Comparison of ENCODE assay signal across 31 cellular contexts in the genomic region with DNA sequence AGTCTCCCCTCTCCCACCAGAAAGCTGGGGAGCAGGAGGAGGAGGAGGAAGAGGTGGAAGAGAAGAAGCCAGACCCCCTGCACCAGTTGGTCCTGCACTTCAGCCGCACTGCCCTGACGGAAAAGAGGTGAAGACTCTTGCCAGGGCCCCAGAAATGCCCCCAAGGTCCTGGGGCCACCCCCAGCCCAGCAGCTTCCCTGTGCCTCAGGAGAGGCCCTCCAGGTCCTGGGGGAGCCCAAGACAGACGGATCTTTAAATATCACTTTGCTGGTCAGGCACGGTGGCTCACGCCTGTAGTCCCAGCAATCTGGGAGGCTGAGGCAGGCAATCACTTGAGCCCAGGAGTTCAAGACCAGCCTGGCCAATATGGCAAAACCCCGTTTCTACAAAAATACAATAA.
"Had no signal": no experiment of that assay in that cellular context is flagged by ENCODE, and none has a peak within 500 bp of the region (broad histone marks: within the 10 kb centered on the region; RNA-seq: fewer than 3 reads in every experiment).

No MANE protein-coding gene starts in this region.

- H3K4me3 ChIP-seq: dorsolateral prefrontal cortex, esophagus muscularis mucosa, gastroesophageal sphincter, heart left ventricle, hepatocyte, left lung, mucosa of descending colon, pancreas, skin epidermis, tibial artery had no signal

- H3K9me3 ChIP-seq: esophagus muscularis mucosa, gastroesophageal sphincter, heart left ventricle, left lung, mucosa of descending colon, neutrophil, pancreas, spleen, testis, tibial artery had no signal

- H3K27ac Mint-ChIP-seq: mesothelial cell of epicardium; natural killer cell treated with Interleukin-12 subunit alpha and Interleukin-12 subunit beta and Interleukin-15 and Interleukin-18, amount 100 ng/mL, for 72 hours; progenitor cell of endocrine pancreas; stimulated activated memory B cell treated with anti-CD40 and anti-IgM and Interleukin-4, amounts not matched to agents 10 μg/mL and 1 μg/mL and 100 μg/mL, for 72 hours; type B pancreatic cell had no signal

- H3K4me3 Mint-ChIP-seq: mesothelial cell of epicardium; natural killer cell treated with Interleukin-12 subunit alpha and Interleukin-12 subunit beta and Interleukin-15 and Interleukin-18, amount 100 ng/mL, for 72 hours; stimulated activated memory B cell treated with anti-CD40 and anti-IgM and Interleukin-4, amounts not matched to agents 10 μg/mL and 1 μg/mL and 100 μg/mL, for 72 hours; type B pancreatic cell had no signal

- H3K36me3 ChIP-seq: esophagus muscularis mucosa, gastroesophageal sphincter, heart left ventricle, left lung, neutrophil, pancreas, spleen, tibial artery had no signal

- ATAC-seq: foreskin keratinocyte; gastroesophageal sphincter; left cardiac atrium; left lung; mucosa of descending colon; natural killer cell treated with Interleukin-12 subunit alpha and Interleukin-12 subunit beta and Interleukin-15 and Interleukin-18, amount 100 ng/mL, for 72 hours; pancreas; right cardiac atrium; stimulated activated memory B cell treated with anti-CD40 and anti-IgM and Interleukin-4, amounts not matched to agents 10 μg/mL and 1 μg/mL and 100 μg/mL, for 72 hours; stimulated activated naive CD8-positive, alpha-beta T cell treated with anti-CD3 and anti-CD28 coated beads, Interleukin-15, Interleukin-2, amounts not matched to agents 100 U/mL and 50 U/mL, for 24 hours had no signal

- DNase-seq: cerebellar nuclear complex; cortex of kidney; dorsolateral prefrontal cortex; effector CD4-positive, alpha-beta T cell; foreskin keratinocyte; heart left ventricle; left cardiac atrium; left lung; mesenchymal stem cell; mucosa of descending colon; naive B cell; right cardiac atrium; spleen; stimulated activated CD4-positive, alpha-beta T cell treated with anti-CD3 and anti-CD28 coated beads, Interleukin-4, amount 100 ng/mL, for 4 hours; stimulated activated naive CD8-positive, alpha-beta T cell treated with anti-CD3 and anti-CD28 coated beads, Interleukin-15, Interleukin-2, amounts not matched to agents 100 U/mL and 50 U/mL, for 24 hours; substantia nigra; tibial artery had no signal

- H3K36me3 Mint-ChIP-seq: mesothelial cell of epicardium; naive B cell; natural killer cell treated with Interleukin-12 subunit alpha and Interleukin-12 subunit beta and Interleukin-15 and Interleukin-18, amount 100 ng/mL, for 72 hours; stimulated activated memory B cell treated with anti-CD40 and anti-IgM and Interleukin-4, amounts not matched to agents 10 μg/mL and 1 μg/mL and 100 μg/mL, for 72 hours; type B pancreatic cell had no signal

- H3K27me3 ChIP-seq: dorsolateral prefrontal cortex, hepatocyte, pancreas, testis had no signal

- H3K4me1 Mint-ChIP-seq: mesothelial cell of epicardium; stimulated activated memory B cell treated with anti-CD40 and anti-IgM and Interleukin-4, amounts not matched to agents 10 μg/mL and 1 μg/mL and 100 μg/mL, for 72 hours had no signal

- H3K27ac ChIP-seq: dorsolateral prefrontal cortex, epithelial cell of prostate, esophagus muscularis mucosa, foreskin keratinocyte, gastroesophageal sphincter, heart left ventricle, hepatocyte, left lung, neutrophil, pancreas, skin epidermis, spleen, testis, tibial artery had no signal

- FAIRE-seq: pancreas, urothelium cell line had no signal

- H3K79me2 ChIP-seq: hepatocyte had no signal

- H2AFZ ChIP-seq: hepatocyte had no signal

- H3K4me1 ChIP-seq: esophagus muscularis mucosa, foreskin keratinocyte, gastroesophageal sphincter, heart left ventricle, left lung, pancreas, spleen, testis, tibial artery had no signal

- H3K4me2 ChIP-seq: hepatocyte had no signal

- H3K9me3 Mint-ChIP-seq: mesothelial cell of epicardium; natural killer cell treated with Interleukin-12 subunit alpha and Interleukin-12 subunit beta and Interleukin-15 and Interleukin-18, amount 100 ng/mL, for 72 hours; stimulated activated memory B cell treated with anti-CD40 and anti-IgM and Interleukin-4, amounts not matched to agents 10 μg/mL and 1 μg/mL and 100 μg/mL, for 72 hours; type B pancreatic cell had no signal
